ENCODE assay signal across 8 cellular contexts in the genomic region with DNA sequence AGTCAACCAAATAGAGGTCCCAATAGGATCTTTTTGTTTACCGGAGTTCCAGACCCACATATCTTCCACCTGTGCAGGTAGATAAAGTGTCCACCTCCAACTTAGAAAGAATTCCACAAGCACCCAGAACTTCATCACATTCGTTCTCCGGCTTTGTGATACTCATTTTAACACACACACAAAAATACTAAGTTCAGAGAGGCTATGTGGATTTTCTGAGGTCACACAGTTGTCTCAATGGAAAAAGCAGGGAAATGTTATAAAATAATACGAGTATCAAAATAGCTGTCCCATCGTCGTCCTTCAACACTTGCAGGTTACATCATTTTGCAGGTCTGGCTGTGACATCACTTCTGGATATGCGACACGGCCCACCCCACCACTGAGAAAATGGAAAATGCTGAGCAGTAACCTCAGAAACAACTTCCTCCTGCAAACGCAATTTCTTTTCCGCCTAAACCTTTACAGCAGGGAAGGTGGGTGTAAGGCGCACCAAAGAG.
DNase-seq lines count a peak whose midpoint lies in the region; ATAC-seq, FAIRE-seq and TF ChIP-seq lines count a peak whose summit lies in the region.

No MANE protein-coding gene starts in this region.

- H3K27ac ChIP-seq in astrocyte (ENCODE audit: low read depth, low read length) (peak overlapping the region; percentile 78), layer of hippocampus (ENCODE audit: low read depth, low read length) (peak overlapping the region; percentile 89), testis (peak overlapping the region; percentile 82 to 93)

- H4K20me1 ChIP-seq in astrocyte (ENCODE audit: insufficient read depth, low read length), result no peaks in the 10 kb centered on the region

- peak overlapping the region; percentile 81 for H3K4me3 Mint-ChIP-seq in astrocyte (ENCODE audit: unreplicated experiment)

- H3K27ac Mint-ChIP-seq in astrocyte (ENCODE audit: unreplicated experiment), result peak overlapping the region; percentile 75

- H3K4me1 Mint-ChIP-seq in astrocyte (ENCODE audit: low read depth, unreplicated experiment), result peaks cover 42% of the 10 kb centered on the region

- H3K27me3 ChIP-seq in astrocyte (ENCODE audit: insufficient read depth, low read length) (no peaks in the 10 kb centered on the region), layer of hippocampus (ENCODE audit: control insufficient read depth, insufficient read depth, low read length) (no peaks in the 10 kb centered on the region), testis (no peaks in the 10 kb centered on the region)

- H3K4me1 ChIP-seq in astrocyte (ENCODE audit: insufficient read depth, low read length) (peaks cover 38% of the 10 kb centered on the region), testis (peaks cover 24% of the 10 kb centered on the region)

- H3K27me3 Mint-ChIP-seq in astrocyte (ENCODE audit: low read depth, unreplicated experiment), result no peaks in the 10 kb centered on the region

- intact Hi-C loops in testis (cut with DNase I; ENCODE audit: low total_unique reads), result loop anchor here (10.0 kb wide), 1 partner anchor 183 kb away; a partner anchor contains a TSS

- no peak for TF ChIP-seq POLR2A in testis (IDR thresholded peaks at IDR 0.05)

- peak; percentile 12 for ATAC-seq in GM18907 (IDR thresholded peaks at IDR 0.05; ENCODE audit: unreplicated experiment)
- peak; percentile 12 for ATAC-seq in HG03342 (IDR thresholded peaks at IDR 0.05; ENCODE audit: unreplicated experiment)
- ATAC-seq in HG02798 (IDR thresholded peaks at IDR 0.05; ENCODE audit: poor library complexity, unreplicated experiment), result no peak

- no peak for FAIRE-seq in astrocyte (lab: Jason Lieb, UNC)

- no peaks in the 10 kb centered on the region for H3K79me2 ChIP-seq in astrocyte (ENCODE audit: insufficient read depth, low read length)

- H2AFZ ChIP-seq in astrocyte (ENCODE audit: low read depth, low read length), result peak overlapping the region; percentile 84

- peak overlapping the region; percentile 84 for H3K9ac ChIP-seq in astrocyte (ENCODE audit: low read length)

- DNase-seq in astrocyte (ENCODE audit: low read depth), result no peak
- no peak for DNase-seq in testis
- DNase-seq in COLO668 (lab: John Stamatoyannopoulos, UW; ENCODE audit: unreplicated experiment), result no peak
- DNase-seq in putamen (ENCODE audit: low spot score), result no peak

- H3K9me3 ChIP-seq in astrocyte (ENCODE audit: insufficient read depth, low read depth, low read length) (no peaks in the 10 kb centered on the region), testis (no peaks in the 10 kb centered on the region)

- H3K4me3 ChIP-seq in astrocyte (ENCODE audit: insufficient read depth, low read depth, low read length) (peak overlapping the region; percentile 52), testis (peak overlapping the region; percentile 55 to 76)

- 21 to 26% methylated on average over 11 of the region's 11 CpGs for WGBS in testis, 2 donors

- H3K36me3 ChIP-seq in astrocyte (ENCODE audit: insufficient read depth, low read length) (no peaks in the 10 kb centered on the region), testis (ENCODE audit: low read depth, missing control alignments) (no peaks in the 10 kb centered on the region)

- TF ChIP-seq CTCF in astrocyte (IDR thresholded peaks at IDR 0.05; ENCODE audit: insufficient read depth, low read depth, low read length), result no peak
- TF ChIP-seq CTCF in testis (IDR thresholded peaks at IDR 0.05), result no peak

- no peaks in the 10 kb centered on the region for H3K36me3 Mint-ChIP-seq in astrocyte (ENCODE audit: low read depth, unreplicated experiment)

- H3K9me3 Mint-ChIP-seq in astrocyte (ENCODE audit: unreplicated experiment), result no peaks in the 10 kb centered on the region

- H3K4me2 ChIP-seq in astrocyte (ENCODE audit: low read length), result peak overlapping the region; percentile 85
